ENCODE assay signal across 1 cellular context in the genomic region with DNA sequence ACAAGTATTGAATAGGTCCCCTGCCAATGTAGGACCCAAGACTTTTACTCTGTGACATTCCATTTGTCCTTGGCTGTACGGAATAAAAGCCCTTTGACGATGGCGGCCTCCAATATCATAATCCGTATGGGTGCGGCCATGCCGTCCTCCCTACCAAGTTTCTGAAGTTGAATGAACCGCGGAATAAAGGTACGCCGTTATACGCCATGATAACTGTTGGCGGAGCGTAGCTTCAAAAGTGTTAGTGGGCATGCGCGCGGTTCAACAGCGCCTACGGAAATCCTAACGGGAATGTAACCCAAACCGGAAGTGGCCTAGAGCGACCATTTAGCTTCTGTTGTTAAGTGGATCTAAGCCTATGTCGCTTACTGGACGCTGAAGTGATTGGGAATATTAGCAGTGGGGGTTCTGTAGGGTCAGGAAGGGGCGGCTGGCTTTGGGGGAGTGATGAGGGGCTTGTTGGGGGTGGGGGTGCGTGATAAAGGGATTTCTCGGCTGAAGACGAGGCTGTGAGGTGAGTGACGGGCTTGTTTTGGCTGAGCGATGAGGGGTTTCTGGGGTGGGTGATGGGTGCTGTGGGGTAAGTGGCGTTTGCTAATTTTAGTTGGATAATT.
A peak's percentile ranks its signal among the peaks of the same experiment; 100 is the strongest.
TF ChIP-seq lines count a peak whose summit lies in the region.

A gene (plus strand): TSS at position 322 of the 614 bp plus-strand sequence. CDS start 2,047 bp downstream, outside the sequence.

TF ChIP-seq in HEK293, 187 proteins besides CTCF, POLR2A, EP300 and RAD21 (continued from another document and continues in another):
- TF ChIP-seq, protein P1, sequence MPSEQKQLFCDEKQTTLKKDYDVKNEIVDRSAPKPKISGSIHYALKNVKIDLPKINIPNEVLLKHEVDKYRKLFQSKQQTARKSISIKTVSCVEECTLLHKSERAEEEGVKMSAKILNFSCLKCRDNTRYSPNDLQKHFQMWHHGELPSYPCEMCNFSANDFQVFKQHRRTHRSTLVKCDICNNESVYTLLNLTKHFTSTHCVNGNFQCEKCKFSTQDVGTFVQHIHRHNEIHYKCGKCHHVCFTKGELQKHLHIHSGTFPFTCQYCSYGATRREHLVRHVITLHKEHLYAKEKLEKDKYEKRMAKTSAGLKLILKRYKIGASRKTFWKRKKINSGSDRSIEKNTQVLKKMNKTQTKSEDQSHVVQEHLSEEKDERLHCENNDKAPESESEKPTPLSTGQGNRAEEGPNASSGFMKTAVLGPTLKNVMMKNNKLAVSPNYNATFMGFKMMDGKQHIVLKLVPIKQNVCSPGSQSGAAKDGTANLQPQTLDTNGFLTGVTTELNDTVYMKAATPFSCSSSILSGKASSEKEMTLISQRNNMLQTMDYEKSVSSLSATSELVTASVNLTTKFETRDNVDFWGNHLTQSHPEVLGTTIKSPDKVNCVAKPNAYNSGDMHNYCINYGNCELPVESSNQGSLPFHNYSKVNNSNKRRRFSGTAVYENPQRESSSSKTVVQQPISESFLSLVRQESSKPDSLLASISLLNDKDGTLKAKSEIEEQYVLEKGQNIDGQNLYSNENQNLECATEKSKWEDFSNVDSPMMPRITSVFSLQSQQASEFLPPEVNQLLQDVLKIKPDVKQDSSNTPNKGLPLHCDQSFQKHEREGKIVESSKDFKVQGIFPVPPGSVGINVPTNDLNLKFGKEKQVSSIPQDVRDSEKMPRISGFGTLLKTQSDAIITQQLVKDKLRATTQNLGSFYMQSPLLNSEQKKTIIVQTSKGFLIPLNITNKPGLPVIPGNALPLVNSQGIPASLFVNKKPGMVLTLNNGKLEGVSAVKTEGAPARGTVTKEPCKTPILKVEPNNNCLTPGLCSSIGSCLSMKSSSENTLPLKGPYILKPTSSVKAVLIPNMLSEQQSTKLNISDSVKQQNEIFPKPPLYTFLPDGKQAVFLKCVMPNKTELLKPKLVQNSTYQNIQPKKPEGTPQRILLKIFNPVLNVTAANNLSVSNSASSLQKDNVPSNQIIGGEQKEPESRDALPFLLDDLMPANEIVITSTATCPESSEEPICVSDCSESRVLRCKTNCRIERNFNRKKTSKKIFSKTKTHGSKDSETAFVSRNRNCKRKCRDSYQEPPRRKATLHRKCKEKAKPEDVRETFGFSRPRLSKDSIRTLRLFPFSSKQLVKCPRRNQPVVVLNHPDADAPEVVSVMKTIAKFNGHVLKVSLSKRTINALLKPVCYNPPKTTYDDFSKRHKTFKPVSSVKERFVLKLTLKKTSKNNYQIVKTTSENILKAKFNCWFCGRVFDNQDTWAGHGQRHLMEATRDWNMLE (tag by site-specific recombination; conservative IDR thresholded peaks at IDR 0.05; ENCODE audit: low read depth) = peak; percentile 97
- TF ChIP-seq ZNF16 (tag by site-specific recombination; IDR thresholded peaks at IDR 0.05; ENCODE audit: low read depth) = no peak
- TF ChIP-seq ZNF169 (tag by site-specific recombination; IDR thresholded peaks at IDR 0.05) = no peak
- peak; percentile 86 for TF ChIP-seq IKZF3 (tag by site-specific recombination; IDR thresholded peaks at IDR 0.05)
- peak; percentile 43; the same call in 1 of the 2 replicates for TF ChIP-seq SP7 (tag by site-specific recombination; IDR thresholded peaks at IDR 0.05)
- TF ChIP-seq, protein P2, sequence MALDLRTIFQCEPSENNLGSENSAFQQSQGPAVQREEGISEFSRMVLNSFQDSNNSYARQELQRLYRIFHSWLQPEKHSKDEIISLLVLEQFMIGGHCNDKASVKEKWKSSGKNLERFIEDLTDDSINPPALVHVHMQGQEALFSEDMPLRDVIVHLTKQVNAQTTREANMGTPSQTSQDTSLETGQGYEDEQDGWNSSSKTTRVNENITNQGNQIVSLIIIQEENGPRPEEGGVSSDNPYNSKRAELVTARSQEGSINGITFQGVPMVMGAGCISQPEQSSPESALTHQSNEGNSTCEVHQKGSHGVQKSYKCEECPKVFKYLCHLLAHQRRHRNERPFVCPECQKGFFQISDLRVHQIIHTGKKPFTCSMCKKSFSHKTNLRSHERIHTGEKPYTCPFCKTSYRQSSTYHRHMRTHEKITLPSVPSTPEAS (tag by site-specific recombination; IDR thresholded peaks at IDR 0.05) = no peak
- TF ChIP-seq ZFP3 (tag by site-specific recombination; IDR thresholded peaks at IDR 0.05; ENCODE audit: low read depth) = no peak
- no peak for TF ChIP-seq ZNF157 (tag by site-specific recombination; IDR thresholded peaks at IDR 0.05)
- TF ChIP-seq OVOL3 (tag by site-specific recombination; IDR thresholded peaks at IDR 0.05) = peak; percentile 99
- TF ChIP-seq, protein P3, sequence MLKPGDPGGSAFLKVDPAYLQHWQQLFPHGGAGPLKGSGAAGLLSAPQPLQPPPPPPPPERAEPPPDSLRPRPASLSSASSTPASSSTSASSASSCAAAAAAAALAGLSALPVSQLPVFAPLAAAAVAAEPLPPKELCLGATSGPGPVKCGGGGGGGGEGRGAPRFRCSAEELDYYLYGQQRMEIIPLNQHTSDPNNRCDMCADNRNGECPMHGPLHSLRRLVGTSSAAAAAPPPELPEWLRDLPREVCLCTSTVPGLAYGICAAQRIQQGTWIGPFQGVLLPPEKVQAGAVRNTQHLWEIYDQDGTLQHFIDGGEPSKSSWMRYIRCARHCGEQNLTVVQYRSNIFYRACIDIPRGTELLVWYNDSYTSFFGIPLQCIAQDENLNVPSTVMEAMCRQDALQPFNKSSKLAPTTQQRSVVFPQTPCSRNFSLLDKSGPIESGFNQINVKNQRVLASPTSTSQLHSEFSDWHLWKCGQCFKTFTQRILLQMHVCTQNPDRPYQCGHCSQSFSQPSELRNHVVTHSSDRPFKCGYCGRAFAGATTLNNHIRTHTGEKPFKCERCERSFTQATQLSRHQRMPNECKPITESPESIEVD (tag by site-specific recombination; IDR thresholded peaks at IDR 0.05) = no peak
- no peak for TF ChIP-seq ZNF37A (tag by site-specific recombination; IDR thresholded peaks at IDR 0.05)
- TF ChIP-seq, protein P4, sequence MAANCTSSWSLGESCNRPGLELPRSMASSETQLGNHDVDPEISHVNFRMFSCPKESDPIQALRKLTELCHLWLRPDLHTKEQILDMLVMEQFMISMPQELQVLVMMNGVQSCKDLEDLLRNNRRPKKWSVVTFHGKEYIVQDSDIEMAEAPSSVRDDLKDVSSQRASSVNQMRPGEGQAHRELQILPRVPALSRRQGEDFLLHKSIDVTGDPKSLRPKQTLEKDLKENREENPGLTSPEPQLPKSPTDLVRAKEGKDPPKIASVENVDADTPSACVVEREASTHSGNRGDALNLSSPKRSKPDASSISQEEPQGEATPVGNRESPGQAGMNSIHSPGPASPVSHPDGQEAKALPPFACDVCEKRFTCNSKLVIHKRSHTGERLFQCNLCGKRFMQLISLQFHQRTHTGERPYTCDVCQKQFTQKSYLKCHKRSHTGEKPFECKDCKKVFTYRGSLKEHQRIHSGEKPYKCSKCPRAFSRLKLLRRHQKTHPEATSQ (tag by site-specific recombination; IDR thresholded peaks at IDR 0.05) = no peak
- TF ChIP-seq ZNF175 (tag by site-specific recombination; IDR thresholded peaks at IDR 0.05) = no peak
- TF ChIP-seq ZNF555 (tag by site-specific recombination; conservative IDR thresholded peaks at IDR 0.05) = no peak
- TF ChIP-seq ZNF341 (tag by site-specific recombination; IDR thresholded peaks at IDR 0.05; ENCODE audit: low read depth) = no peak
- TF ChIP-seq, protein P5, sequence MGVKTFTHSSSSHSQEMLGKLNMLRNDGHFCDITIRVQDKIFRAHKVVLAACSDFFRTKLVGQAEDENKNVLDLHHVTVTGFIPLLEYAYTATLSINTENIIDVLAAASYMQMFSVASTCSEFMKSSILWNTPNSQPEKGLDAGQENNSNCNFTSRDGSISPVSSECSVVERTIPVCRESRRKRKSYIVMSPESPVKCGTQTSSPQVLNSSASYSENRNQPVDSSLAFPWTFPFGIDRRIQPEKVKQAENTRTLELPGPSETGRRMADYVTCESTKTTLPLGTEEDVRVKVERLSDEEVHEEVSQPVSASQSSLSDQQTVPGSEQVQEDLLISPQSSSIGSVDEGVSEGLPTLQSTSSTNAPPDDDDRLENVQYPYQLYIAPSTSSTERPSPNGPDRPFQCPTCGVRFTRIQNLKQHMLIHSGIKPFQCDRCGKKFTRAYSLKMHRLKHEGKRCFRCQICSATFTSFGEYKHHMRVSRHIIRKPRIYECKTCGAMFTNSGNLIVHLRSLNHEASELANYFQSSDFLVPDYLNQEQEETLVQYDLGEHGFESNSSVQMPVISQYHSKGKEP (tag by site-specific recombination; IDR thresholded peaks at IDR 0.05) = no peak
- TF ChIP-seq ZFHX2 (tag by site-specific recombination; conservative IDR thresholded peaks at IDR 0.05) = peak; percentile 25; the same call in 1 of the 2 replicates
- TF ChIP-seq ZFP69B (tag by site-specific recombination; IDR thresholded peaks at IDR 0.05) = no peak
- TF ChIP-seq ZNF19 (tag by site-specific recombination; IDR thresholded peaks at IDR 0.05; ENCODE audit: low read depth) = no peak
- TF ChIP-seq SCRT1 (tag by site-specific recombination; IDR thresholded peaks at IDR 0.05; ENCODE audit: borderline replicate concordance) = 0 out of 2 replicates have a peak, but pooled peaks have one; percentile 38
- TF ChIP-seq, protein P6, sequence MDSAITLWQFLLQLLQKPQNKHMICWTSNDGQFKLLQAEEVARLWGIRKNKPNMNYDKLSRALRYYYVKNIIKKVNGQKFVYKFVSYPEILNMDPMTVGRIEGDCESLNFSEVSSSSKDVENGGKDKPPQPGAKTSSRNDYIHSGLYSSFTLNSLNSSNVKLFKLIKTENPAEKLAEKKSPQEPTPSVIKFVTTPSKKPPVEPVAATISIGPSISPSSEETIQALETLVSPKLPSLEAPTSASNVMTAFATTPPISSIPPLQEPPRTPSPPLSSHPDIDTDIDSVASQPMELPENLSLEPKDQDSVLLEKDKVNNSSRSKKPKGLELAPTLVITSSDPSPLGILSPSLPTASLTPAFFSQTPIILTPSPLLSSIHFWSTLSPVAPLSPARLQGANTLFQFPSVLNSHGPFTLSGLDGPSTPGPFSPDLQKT (IDR thresholded peaks at IDR 0.05; ENCODE audit: borderline replicate concordance, low read depth, low read length) = no peak
- TF ChIP-seq, protein P7, sequence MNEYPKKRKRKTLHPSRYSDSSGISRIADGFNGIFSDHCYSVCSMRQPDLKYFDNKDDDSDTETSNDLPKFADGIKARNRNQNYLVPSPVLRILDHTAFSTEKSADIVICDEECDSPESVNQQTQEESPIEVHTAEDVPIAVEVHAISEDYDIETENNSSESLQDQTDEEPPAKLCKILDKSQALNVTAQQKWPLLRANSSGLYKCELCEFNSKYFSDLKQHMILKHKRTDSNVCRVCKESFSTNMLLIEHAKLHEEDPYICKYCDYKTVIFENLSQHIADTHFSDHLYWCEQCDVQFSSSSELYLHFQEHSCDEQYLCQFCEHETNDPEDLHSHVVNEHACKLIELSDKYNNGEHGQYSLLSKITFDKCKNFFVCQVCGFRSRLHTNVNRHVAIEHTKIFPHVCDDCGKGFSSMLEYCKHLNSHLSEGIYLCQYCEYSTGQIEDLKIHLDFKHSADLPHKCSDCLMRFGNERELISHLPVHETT (tag by site-specific recombination; IDR thresholded peaks at IDR 0.05) = no peak
- TF ChIP-seq ZNF121 (tag by site-specific recombination; IDR thresholded peaks at IDR 0.05) = no peak
- TF ChIP-seq YY2 (tag by site-specific recombination; IDR thresholded peaks at IDR 0.05) = peak; percentile 99
- no peak for TF ChIP-seq ZFP41 (tag by site-specific recombination; IDR thresholded peaks at IDR 0.05; ENCODE audit: borderline replicate concordance)
- TF ChIP-seq ZNF423 (tag by site-specific recombination; IDR thresholded peaks at IDR 0.05) = no peak
- TF ChIP-seq, protein P8, sequence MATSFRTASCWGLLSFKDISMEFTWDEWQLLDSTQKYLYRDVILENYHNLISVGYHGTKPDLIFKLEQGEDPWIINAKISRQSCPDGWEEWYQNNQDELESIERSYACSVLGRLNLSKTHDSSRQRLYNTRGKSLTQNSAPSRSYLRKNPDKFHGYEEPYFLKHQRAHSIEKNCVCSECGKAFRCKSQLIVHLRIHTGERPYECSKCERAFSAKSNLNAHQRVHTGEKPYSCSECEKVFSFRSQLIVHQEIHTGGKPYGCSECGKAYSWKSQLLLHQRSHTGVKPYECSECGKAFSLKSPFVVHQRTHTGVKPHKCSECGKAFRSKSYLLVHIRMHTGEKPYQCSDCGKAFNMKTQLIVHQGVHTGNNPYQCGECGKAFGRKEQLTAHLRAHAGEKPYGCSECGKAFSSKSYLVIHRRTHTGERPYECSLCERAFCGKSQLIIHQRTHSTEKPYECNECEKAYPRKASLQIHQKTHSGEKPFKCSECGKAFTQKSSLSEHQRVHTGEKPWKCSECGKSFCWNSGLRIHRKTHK (tag by site-specific recombination; IDR thresholded peaks at IDR 0.05) = no peak
- no peak for TF ChIP-seq ZNF311 (tag by site-specific recombination; IDR thresholded peaks at IDR 0.05; ENCODE audit: borderline replicate concordance)
- no peak for TF ChIP-seq ZNF23 (tag by site-specific recombination; IDR thresholded peaks at IDR 0.05; ENCODE audit: borderline replicate concordance)
- TF ChIP-seq HOXD13 (CRISPR knock-in tag; IDR thresholded peaks at IDR 0.05; ENCODE audit: borderline replicate concordance) = no peak
- TF ChIP-seq ZNF571 (tag by site-specific recombination; IDR thresholded peaks at IDR 0.05) = no peak
- TF ChIP-seq KLF16 (tag by site-specific recombination; IDR thresholded peaks at IDR 0.05) = 0 out of 2 replicates have a peak, but pooled peaks have one; percentile 35
- TF ChIP-seq ZNF174 (tag by site-specific recombination; IDR thresholded peaks at IDR 0.05) = no peak
- TF ChIP-seq RBAK (tag by site-specific recombination; IDR thresholded peaks at IDR 0.05) = no peak
- TF ChIP-seq TRIM28 (IDR thresholded peaks at IDR 0.05; ENCODE audit: borderline replicate concordance, low read length) = no peak
- TF ChIP-seq, protein P9, sequence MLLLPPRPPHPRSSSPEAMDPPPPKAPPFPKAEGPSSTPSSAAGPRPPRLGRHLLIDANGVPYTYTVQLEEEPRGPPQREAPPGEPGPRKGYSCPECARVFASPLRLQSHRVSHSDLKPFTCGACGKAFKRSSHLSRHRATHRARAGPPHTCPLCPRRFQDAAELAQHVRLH (tag by site-specific recombination; IDR thresholded peaks at IDR 0.05) = peak; percentile 96
- TF ChIP-seq ZNF837 (tag by site-specific recombination; IDR thresholded peaks at IDR 0.05) = no peak
- no peak for TF ChIP-seq ZNF561 (tag by site-specific recombination; IDR thresholded peaks at IDR 0.05; ENCODE audit: borderline replicate concordance)
- TF ChIP-seq ZNF140 (tag by site-specific recombination; IDR thresholded peaks at IDR 0.05) = no peak
- TF ChIP-seq, protein P10, sequence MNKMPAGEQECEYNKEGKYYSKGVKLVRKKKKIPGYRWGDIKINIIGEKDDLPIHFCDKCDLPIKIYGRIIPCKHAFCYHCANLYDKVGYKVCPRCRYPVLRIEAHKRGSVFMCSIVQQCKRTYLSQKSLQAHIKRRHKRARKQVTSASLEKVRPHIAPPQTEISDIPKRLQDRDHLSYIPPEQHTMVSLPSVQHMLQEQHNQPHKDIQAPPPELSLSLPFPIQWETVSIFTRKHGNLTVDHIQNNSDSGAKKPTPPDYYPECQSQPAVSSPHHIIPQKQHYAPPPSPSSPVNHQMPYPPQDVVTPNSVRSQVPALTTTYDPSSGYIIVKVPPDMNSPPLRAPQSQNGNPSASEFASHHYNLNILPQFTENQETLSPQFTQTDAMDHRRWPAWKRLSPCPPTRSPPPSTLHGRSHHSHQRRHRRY (tag by site-specific recombination; IDR thresholded peaks at IDR 0.05) = no peak
- TF ChIP-seq ZNF560 (tag by site-specific recombination; IDR thresholded peaks at IDR 0.05; ENCODE audit: borderline replicate concordance) = no peak
- TF ChIP-seq ZNF404 (tag by site-specific recombination; IDR thresholded peaks at IDR 0.05) = no peak
- TF ChIP-seq ZNF350 (tag by site-specific recombination; IDR thresholded peaks at IDR 0.05) = no peak
